Comparison of ENCODE assay signal across 8 cellular contexts in the genomic region with DNA sequence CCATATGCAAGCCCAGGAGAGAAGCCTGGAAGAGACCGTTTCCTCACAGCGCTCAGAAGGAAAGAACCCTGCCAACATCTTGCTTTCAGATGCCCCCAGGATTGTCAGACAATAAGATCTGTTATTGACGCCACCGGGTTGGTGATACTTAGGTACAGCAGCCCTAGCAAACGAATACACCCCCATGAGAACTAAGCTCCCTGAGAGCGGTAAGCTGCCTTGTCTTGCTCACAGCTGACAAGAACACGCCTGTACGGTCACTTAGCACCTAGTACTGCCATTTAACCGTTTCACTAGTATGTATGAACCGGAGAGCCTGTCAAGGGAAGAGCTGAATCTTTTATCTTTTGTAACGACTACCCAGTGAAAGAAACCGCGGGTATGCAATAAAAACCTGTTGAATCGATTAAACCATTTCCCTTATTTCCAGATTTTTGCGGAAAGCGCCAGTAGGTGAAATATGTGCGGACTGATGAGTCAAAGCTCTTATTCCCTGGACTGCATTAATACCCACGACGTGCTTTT. TPM values are rescaled to one million over a fixed set of nuclear protein-coding genes. Genes with fewer than 3 reads are reported as not detected.
A peak's percentile ranks its signal among the peaks of the same experiment; 100 is the strongest.
DNase-seq lines count a peak whose midpoint lies in the region; ATAC-seq, FAIRE-seq and TF ChIP-seq lines count a peak whose summit lies in the region.

No MANE protein-coding gene starts in this region.

- in situ Hi-C loops in astrocyte of the cerebellum (cut with HindIII; ENCODE audit: low sequenced_read_pairs), result no loop called here

- DNase-seq in activated CD8-positive, alpha-beta memory T cell treated with anti-CD3 and anti-CD28 coated beads, Interleukin-2, amount 10 ng/mL, durations not matched to agents 7 days and 5 days, result no peak
- no peak for DNase-seq in activated CD8-positive, alpha-beta memory T cell treated with anti-CD3 and anti-CD28 coated beads for 24 hours
- no peak for DNase-seq in astrocyte of the cerebellum (ENCODE audit: low read depth)
- DNase-seq in kidney, result no peak
- no peak for DNase-seq in COR-L47 (lab: John Stamatoyannopoulos, UW)

- no peak overlapping the region for H3K27ac ChIP-seq in kidney (ENCODE audit: low read depth in 2 of 2, low read length in 2 of 2)
- no peak overlapping the region for H3K27ac ChIP-seq in stomach smooth muscle (ENCODE audit: low read length)

- peaks cover 1% of the 10 kb centered on the region for H3K36me3 Mint-ChIP-seq in activated CD8-positive, alpha-beta memory T cell treated with anti-CD3 and anti-CD28 coated beads, Interleukin-2, amount 10 ng/mL, durations not matched to agents 7 days and 5 days

- peaks cover 0 to 7% of the 10 kb centered on the region in 2 donors for H3K4me1 ChIP-seq in kidney (ENCODE audit: control insufficient read depth in 1 of 2, insufficient read depth in 1 of 2, low read depth in 1 of 2, low read length in 2 of 2)
- peaks cover 14% of the 10 kb centered on the region for H3K4me1 ChIP-seq in stomach smooth muscle (ENCODE audit: control insufficient read depth, insufficient read depth, low read length)

- peaks cover 14% of the 10 kb centered on the region for H3K4me1 Mint-ChIP-seq in activated CD8-positive, alpha-beta memory T cell treated with anti-CD3 and anti-CD28 coated beads, Interleukin-2, amount 10 ng/mL, durations not matched to agents 7 days and 5 days

- peaks cover 2% of the 10 kb centered on the region for H3K9me3 Mint-ChIP-seq in activated CD8-positive, alpha-beta memory T cell treated with anti-CD3 and anti-CD28 coated beads, Interleukin-2, amount 10 ng/mL, durations not matched to agents 7 days and 5 days (ENCODE audit: low read depth)

- H3K4me3 ChIP-seq in astrocyte of the cerebellum (ENCODE audit: low read depth, low read length) (peak overlapping the region; percentile 64), kidney (ENCODE audit: low read length in 2 of 2) (peak overlapping the region; percentile 44 to 69), stomach smooth muscle (ENCODE audit: low read length in 2 of 2) (peak overlapping the region; percentile 74 to 85)

- CTCF ChIA-PET in activated CD8-positive, alpha-beta memory T cell treated with anti-CD3 and anti-CD28 coated beads, Interleukin-2, amount 10 ng/mL, durations not matched to agents 7 days and 5 days (lab: Charles Lee), result interaction anchor here (0.6 to 0.7 kb wide), 2 partner anchors 48 to 143 kb away, joined by 3 to 6 read pairs; no protein-coding TSS in a partner anchor

- H3K9ac ChIP-seq in kidney (ENCODE audit: low read length in 2 of 2) (peak overlapping the region in 1 of 2 donors; percentile 38), stomach smooth muscle (ENCODE audit: low read length in 2 of 2) (peak overlapping the region in 1 of 2 donors; percentile 6)

- no peak for ATAC-seq in activated CD8-positive, alpha-beta memory T cell treated with anti-CD3 and anti-CD28 coated beads, Interleukin-2, amount 10 ng/mL, durations not matched to agents 7 days and 5 days
- ATAC-seq in HG03432 (IDR thresholded peaks at IDR 0.05; ENCODE audit: unreplicated experiment), result no peak
- no peak for ATAC-seq in HG03159 (IDR thresholded peaks at IDR 0.05; ENCODE audit: unreplicated experiment)

- peaks cover 54% of the 10 kb centered on the region for H3K27me3 Mint-ChIP-seq in activated CD8-positive, alpha-beta memory T cell treated with anti-CD3 and anti-CD28 coated beads, Interleukin-2, amount 10 ng/mL, durations not matched to agents 7 days and 5 days

- no peaks in the 10 kb centered on the region for H3K9me3 ChIP-seq in kidney (ENCODE audit: control insufficient read depth in 1 of 2, low read length in 2 of 2)
- peaks cover 0 to 4% of the 10 kb centered on the region in 2 donors for H3K9me3 ChIP-seq in stomach smooth muscle (ENCODE audit: control insufficient read depth in 2 of 2, low read length in 2 of 2)

- intact Hi-C loops in kidney (cut with DNase I), result no loop called here

- no peak for TF ChIP-seq CTCF in astrocyte of the cerebellum (IDR thresholded peaks at IDR 0.05; ENCODE audit: low read depth, low read length, missing control alignments)
- no peak for TF ChIP-seq CTCF in kidney (IDR thresholded peaks at IDR 0.05; ENCODE audit: borderline replicate concordance, extremely low read depth, insufficient read depth)

- peaks cover 18 to 35% of the 10 kb centered on the region in 2 donors for H3K27me3 ChIP-seq in stomach smooth muscle (ENCODE audit: control insufficient read depth in 1 of 2, insufficient read depth in 2 of 2, low read length in 2 of 2)

- peak overlapping the region; percentile 49 for H3K4me3 Mint-ChIP-seq in activated CD8-positive, alpha-beta memory T cell treated with anti-CD3 and anti-CD28 coated beads, Interleukin-2, amount 10 ng/mL, durations not matched to agents 7 days and 5 days

- no peak overlapping the region for H3K27ac Mint-ChIP-seq in activated CD8-positive, alpha-beta memory T cell treated with anti-CD3 and anti-CD28 coated beads, Interleukin-2, amount 10 ng/mL, durations not matched to agents 7 days and 5 days

- H3K36me3 ChIP-seq in kidney (ENCODE audit: control insufficient read depth in 1 of 2, insufficient read depth in 2 of 2, low read length in 2 of 2) (no peaks in the 10 kb centered on the region), stomach smooth muscle (ENCODE audit: control insufficient read depth in 2 of 2, insufficient read depth in 2 of 2, low read length in 2 of 2) (no peaks in the 10 kb centered on the region)

- FAIRE-seq in kidney (lab: Jason Lieb, UNC), result no peak

RNA-seq across cellular contexts. Expression of a gene that starts 0.6 kb away (rescaled TPM):
- not detected for total RNA-seq in activated CD8-positive, alpha-beta memory T cell treated with anti-CD3 and anti-CD28 coated beads, Interleukin-2, amount 10 ng/mL, durations not matched to agents 7 days and 5 days
- total RNA-seq in kidney, result 0.03 TPM
- polyA plus RNA-seq in kidney (ENCODE audit: insufficient read depth, low read depth, low replicate concordance), result 0.06 TPM
